Comparison of ENCODE assay signal across 8 cellular contexts in genomic region chr19:18109731-18110671, GRCh38. TPM values are rescaled to one million over a fixed set of nuclear protein-coding genes. Genes with fewer than 3 reads are reported as not detected.
DNase-seq lines count a peak whose midpoint lies in the region; TF ChIP-seq lines count a peak whose summit lies in the region.

No MANE protein-coding gene starts in this region.

- peak overlapping the region; percentile 74 to 89 (median 83) for H3K4me3 Mint-ChIP-seq in CD4-positive, alpha-beta memory T cell

- H3K27ac ChIP-seq in CD4-positive, alpha-beta memory T cell (ENCODE audit: low read depth, low read length), result peak overlapping the region; percentile 61
- peak overlapping the region in 1 of 3 donors; percentile 24 for H3K27ac ChIP-seq in thyroid gland

- intact Hi-C loops in CD4-positive, alpha-beta memory T cell (cut with micrococcal nuclease), result loop anchor here (10.0 kb wide), 1 partner anchor 45 kb away; no protein-coding TSS in a partner anchor
- intact Hi-C loops in thyroid gland (cut with DNase I), result loop anchor here (5.0 kb wide), 1 partner anchor 142 kb away; no protein-coding TSS in a partner anchor

- H3K27me3 ChIP-seq in CD4-positive, alpha-beta memory T cell (ENCODE audit: insufficient read depth, low read length), result no peaks in the 10 kb centered on the region
- no peaks in the 10 kb centered on the region for H3K27me3 ChIP-seq in thyroid gland

- peaks cover 4 to 9% of the 10 kb centered on the region in 2 donors for H3K36me3 Mint-ChIP-seq in CD4-positive, alpha-beta memory T cell

- POLR2A ChIA-PET in CD4-positive, alpha-beta memory T cell (lab: Charles Lee; ENCODE audit: partially characterized antibody), result interaction anchor here (0.6 to 13.3 kb wide), 13 partner anchors 9 to 170 kb away, joined by 3 to 159 read pairs (median 6); partner anchors contain the start of genes ARRDC2, IL12RB1, MAST3 and PIK3R2

- DNase-seq in CD4-positive, alpha-beta memory T cell, result peak in 2 of 5 donors; percentile 32 to 33
- DNase-seq in HK-2 (ENCODE audit: unreplicated experiment), result peak; percentile 53
- peak; percentile 42 for DNase-seq in activated CD4-positive, alpha-beta T cell treated with anti-CD3 and anti-CD28 coated beads, Interleukin-2, amount 50 U/mL, for 1 hour
- DNase-seq in epithelial cell of esophagus (ENCODE audit: low read depth), result peak; percentile 33
- DNase-seq in myocyte (ENCODE audit: low read depth), result peak; percentile 45
- peak; percentile 50 to 57 for DNase-seq in thyroid gland
- no peak for DNase-seq in ureter (ENCODE audit: low spot score)
- no peak for DNase-seq in COLO829 (ENCODE audit: low spot score)

- 0 to 3% methylated on average over 12 to 14 of the region's 97 CpGs for WGBS in thyroid gland, 2 donors

- H3K4me1 ChIP-seq in CD4-positive, alpha-beta memory T cell (ENCODE audit: insufficient read depth, low read length), result peaks cover 19% of the 10 kb centered on the region
- H3K4me1 ChIP-seq in thyroid gland, result peaks cover 9 to 11% of the 10 kb centered on the region in 2 donors

- no peaks in the 10 kb centered on the region for H3K9me3 Mint-ChIP-seq in CD4-positive, alpha-beta memory T cell

- CTCF ChIA-PET in CD4-positive, alpha-beta memory T cell (lab: Charles Lee; ENCODE audit: partially characterized antibody), result interaction anchor here (1.2 to 7.4 kb wide), 8 partner anchors 10 to 143 kb away, joined by 3 to 125 read pairs (median 32); partner anchors contain the start of genes IL12RB1, MAST3 and PIK3R2

- no peaks in the 10 kb centered on the region for H3K9me3 ChIP-seq in CD4-positive, alpha-beta memory T cell (ENCODE audit: control insufficient read depth in 1 of 2, low read length in 2 of 2)
- no peaks in the 10 kb centered on the region for H3K9me3 ChIP-seq in thyroid gland

- no peaks in the 10 kb centered on the region for H3K27me3 Mint-ChIP-seq in CD4-positive, alpha-beta memory T cell

- H3K27ac Mint-ChIP-seq in CD4-positive, alpha-beta memory T cell, result peak overlapping the region in 5 of 7 donors; percentile 63 to 94 (median 90)

- TF ChIP-seq CTCF in epithelial cell of esophagus (IDR thresholded peaks at IDR 0.05; ENCODE audit: insufficient read depth, low read depth, low read length, missing control alignments) (no peak), thyroid gland (IDR thresholded peaks at IDR 0.05) (no peak)

- TF ChIP-seq POLR2A in thyroid gland (IDR thresholded peaks at IDR 0.05), result peak in 1 of 2 donors; percentile 43

- peak overlapping the region; percentile 36 to 67 for H3K4me3 ChIP-seq in CD4-positive, alpha-beta memory T cell (ENCODE audit: low read length in 2 of 2)
- peak overlapping the region; percentile 64 for H3K4me3 ChIP-seq in epithelial cell of esophagus (ENCODE audit: low read length)
- peak overlapping the region; percentile 71 to 83 (median 73) for H3K4me3 ChIP-seq in thyroid gland (replicated peaks in 1 of 3)

- no peaks in the 10 kb centered on the region for H3K36me3 ChIP-seq in CD4-positive, alpha-beta memory T cell (ENCODE audit: insufficient read depth, low read length)
- H3K36me3 ChIP-seq in thyroid gland, result no peaks in the 10 kb centered on the region

- peaks cover 9 to 24% (median 16%) of the 10 kb centered on the region in 4 donors for H3K4me1 Mint-ChIP-seq in CD4-positive, alpha-beta memory T cell

RNA-seq across cellular contexts. Expression of gene MAST3, which starts 12.4 kb away (rescaled TPM):
- 10 to 100 TPM; 51.6 to 53.9 TPM for total RNA-seq in CD4-positive, alpha-beta memory T cell
- polyA plus RNA-seq in CD4-positive, alpha-beta memory T cell, result 10 to 100 TPM in 1 of 2 donors, 1 to 10 TPM in 1; 4.3 to 16.7 TPM
- 5.8 and 6.2 TPM in 2 replicates for total RNA-seq in myocyte
- 12.2 TPM for polyA plus RNA-seq in myocyte (2012)
- total RNA-seq in thyroid gland, result 1 to 10 TPM; 4.8 to 5.6 (median 5.0) TPM
- total RNA-seq in ureter, result 12.4 TPM

RNA-seq across cellular contexts. Expression of gene IL12RB1, which starts 23.3 kb away (rescaled TPM):
- 10 to 100 TPM; 39.3 to 42.1 TPM for total RNA-seq in CD4-positive, alpha-beta memory T cell
- polyA plus RNA-seq in CD4-positive, alpha-beta memory T cell, result 10 to 100 TPM; 35.0 to 55.1 TPM
- total RNA-seq in myocyte (not detected in 2 replicates), thyroid gland (1 to 10 TPM in 1 of 4 donors, under 1 TPM in 1, not detected in 2; 0.93 to 1.1 TPM), ureter (1.6 TPM)
- polyA plus RNA-seq in myocyte (2012), result not detected

RNA-seq across cellular contexts. Expression of gene PIK3R2, which starts 43.0 kb away (rescaled TPM):
- 10 to 100 TPM; 18.1 to 23.0 TPM for total RNA-seq in CD4-positive, alpha-beta memory T cell
- polyA plus RNA-seq in CD4-positive, alpha-beta memory T cell, result 1 to 10 TPM; 1.5 to 6.6 TPM
- 48.4 and 50.5 TPM in 2 replicates for total RNA-seq in myocyte
- 63.5 TPM for polyA plus RNA-seq in myocyte (2012)
- total RNA-seq in thyroid gland, result 10 to 100 TPM; 14.4 to 33.0 (median 19.8) TPM
- total RNA-seq in ureter, result 29.2 TPM

Comparison
In these comparisons a context has a peak if more than half of its experiments do, and no peak if none do; other contexts are left out.
1. DNase-seq: peak in HK-2 (single experiment), activated CD4-positive, alpha-beta T cell treated with anti-CD3 and anti-CD28 coated beads, Interleukin-2, amount 50 U/mL, for 1 hour (single experiment), epithelial cell of esophagus (single experiment), myocyte (single experiment) and thyroid gland (2 of 2); none in ureter (single experiment) and COLO829 (single experiment).
2. RNA of gene IL12RB1, which starts 23.3 kb away (total RNA-seq): 39.3 to 42.1 TPM in CD4-positive, alpha-beta memory T cell; 1.6 TPM in ureter (single experiment), 0.93 to 1.1 TPM in thyroid gland and not detected in myocyte; every median in the first group is over 10 times any median in the second.
3. Peak in every context shown above with its lines, with median percentiles within 50 percentile points of each other: H3K4me3 ChIP-seq.